ENCODE assay signal across 1 cellular context in the genomic region with DNA sequence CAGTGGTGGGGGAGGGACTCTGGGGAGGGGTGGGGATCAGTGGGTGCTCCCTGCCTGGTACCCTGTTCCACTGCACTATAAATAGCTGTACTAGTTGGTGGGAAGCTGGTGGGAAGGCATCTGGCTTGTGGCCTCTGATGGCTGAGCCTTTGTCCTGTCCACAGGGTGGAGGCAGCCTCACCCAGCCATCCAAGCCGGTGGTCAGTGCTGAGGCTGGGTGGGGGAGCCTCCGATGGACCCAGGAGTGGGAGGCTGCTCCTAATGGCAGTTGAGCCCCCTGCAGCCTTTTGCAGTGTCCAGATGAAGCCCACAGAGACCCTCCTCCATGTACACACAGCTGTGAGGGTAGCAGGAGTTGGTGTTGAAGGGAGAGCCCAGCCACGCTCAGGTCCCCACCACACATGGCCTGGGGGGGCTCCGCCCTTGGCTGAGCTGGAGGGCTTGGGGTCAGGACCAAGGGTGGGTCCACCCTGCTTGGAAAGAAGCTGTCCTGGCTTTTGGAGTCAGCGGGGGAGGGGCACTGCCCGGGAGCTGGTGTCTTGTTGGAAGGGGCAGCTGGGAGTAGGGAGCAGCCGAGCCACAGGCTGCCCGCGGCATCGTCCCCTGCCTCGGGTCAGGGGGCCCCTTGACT.
A peak's percentile ranks its signal among the peaks of the same experiment; 100 is the strongest.
TF ChIP-seq lines count a peak whose summit lies in the region.

No MANE protein-coding gene starts in this region.

TF ChIP-seq in HepG2, 621 proteins besides CTCF, POLR2A, EP300 and RAD21:
- no peak for TF ChIP-seq ZNF274 (CRISPR knock-in tag; IDR thresholded peaks at IDR 0.05)
- TF ChIP-seq, protein P1, sequence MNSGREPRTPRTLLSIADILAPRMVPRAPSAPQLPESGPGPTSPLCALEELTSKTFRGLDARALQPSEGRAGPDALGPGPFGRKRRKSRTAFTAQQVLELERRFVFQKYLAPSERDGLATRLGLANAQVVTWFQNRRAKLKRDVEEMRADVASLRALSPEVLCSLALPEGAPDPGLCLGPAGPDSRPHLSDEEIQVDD (CRISPR knock-in tag; IDR thresholded peaks at IDR 0.05; ENCODE audit: borderline replicate concordance), result no peak
- TF ChIP-seq, protein P2, sequence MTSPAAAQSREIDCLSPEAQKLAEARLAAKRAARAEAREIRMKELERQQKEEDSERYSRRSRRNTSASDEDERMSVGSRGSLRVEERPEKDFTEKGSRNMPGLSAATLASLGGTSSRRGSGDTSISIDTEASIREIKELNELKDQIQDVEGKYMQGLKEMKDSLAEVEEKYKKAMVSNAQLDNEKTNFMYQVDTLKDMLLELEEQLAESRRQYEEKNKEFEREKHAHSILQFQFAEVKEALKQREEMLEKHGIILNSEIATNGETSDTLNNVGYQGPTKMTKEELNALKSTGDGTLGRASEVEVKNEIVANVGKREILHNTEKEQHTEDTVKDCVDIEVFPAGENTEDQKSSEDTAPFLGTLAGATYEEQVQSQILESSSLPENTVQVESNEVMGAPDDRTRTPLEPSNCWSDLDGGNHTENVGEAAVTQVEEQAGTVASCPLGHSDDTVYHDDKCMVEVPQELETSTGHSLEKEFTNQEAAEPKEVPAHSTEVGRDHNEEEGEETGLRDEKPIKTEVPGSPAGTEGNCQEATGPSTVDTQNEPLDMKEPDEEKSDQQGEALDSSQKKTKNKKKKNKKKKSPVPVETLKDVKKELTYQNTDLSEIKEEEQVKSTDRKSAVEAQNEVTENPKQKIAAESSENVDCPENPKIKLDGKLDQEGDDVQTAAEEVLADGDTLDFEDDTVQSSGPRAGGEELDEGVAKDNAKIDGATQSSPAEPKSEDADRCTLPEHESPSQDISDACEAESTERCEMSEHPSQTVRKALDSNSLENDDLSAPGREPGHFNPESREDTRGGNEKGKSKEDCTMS (CRISPR knock-in tag; conservative IDR thresholded peaks at IDR 0.05), result no peak
- TF ChIP-seq AGO2 (optimal IDR thresholded peaks at IDR 0.05; ENCODE audit: low read depth, low read length), result peak; percentile 40
